Comparison of ENCODE assay signal across 10 cellular contexts in the genomic region with DNA sequence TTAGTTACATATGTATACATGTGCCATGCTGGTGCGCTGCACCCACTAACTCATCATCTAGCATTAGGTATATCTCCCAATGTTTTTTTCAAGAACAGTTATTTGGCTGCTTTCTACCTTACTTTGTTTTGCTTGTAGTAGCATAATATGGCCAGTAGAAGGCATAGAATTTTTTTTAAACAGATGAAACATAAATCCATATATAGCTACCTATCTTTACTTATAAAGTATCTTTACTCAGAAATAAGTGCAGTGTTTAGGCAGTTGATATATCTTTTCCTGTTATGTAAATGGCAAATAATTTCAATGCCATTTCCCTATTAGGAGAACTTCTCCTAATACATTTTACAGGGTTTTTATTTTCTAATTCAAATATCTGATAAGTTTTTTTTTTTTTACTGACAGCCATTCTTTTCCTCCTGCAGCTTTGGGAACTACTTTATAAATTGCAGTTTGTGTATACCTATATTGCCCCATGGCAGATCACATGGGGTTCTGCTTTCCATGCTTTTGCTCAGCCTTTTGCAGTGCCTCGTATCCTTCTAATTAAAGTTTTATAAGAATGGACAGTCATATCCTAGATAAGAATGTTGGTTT.
A peak's percentile ranks its signal among the peaks of the same experiment; 100 is the strongest.
DNase-seq lines count a peak whose midpoint lies in the region; ATAC-seq and TF ChIP-seq lines count a peak whose summit lies in the region.
"Had no signal": no experiment of that assay in that cellular context is flagged by ENCODE, and none has a peak within 500 bp of the region (broad histone marks: within the 10 kb centered on the region; RNA-seq: fewer than 3 reads in every experiment).

No MANE protein-coding gene starts in this region.

- no peak overlapping the region for H3K4me3 ChIP-seq in AG10803 (ENCODE audit: low read length)
- H3K4me3 ChIP-seq in SU-DHL-6 (ENCODE audit: insufficient read depth, low read length, poor library complexity, severe bottlenecking) = no peak overlapping the region
- H3K4me3 ChIP-seq in kidney epithelial cell (ENCODE audit: low read depth, low read length) = no peak overlapping the region

- no peaks in the 10 kb centered on the region for H3K9me3 Mint-ChIP-seq in Calu3 (ENCODE audit: low read depth, unreplicated experiment)
- H3K9me3 Mint-ChIP-seq: activated naive CD8-positive, alpha-beta T cell treated with anti-CD3 and anti-CD28 coated beads, Interleukin-2, amount 50 U/mL, for 24 hours; T-helper 1 cell treated with Interleukin-12 subunit alpha and Interleukin-12 subunit beta and Interleukin-4 antibody, amounts not matched to agents 30 μg/mL and 1 μg/mL, for 36 hours had no signal

- no peaks in the 10 kb centered on the region for H3K9me2 ChIP-seq in SU-DHL-6 (replicated peaks; ENCODE audit: insufficient read depth, low read length)

- TF ChIP-seq CTCF in AG10803 (conservative IDR thresholded peaks at IDR 0.05; ENCODE audit: low read length) (peak; percentile 51), GM13977 (IDR thresholded peaks at IDR 0.05; ENCODE audit: extremely low read depth, insufficient read depth, missing control alignments) (peak; percentile 32), SU-DHL-6 (IDR thresholded peaks at IDR 0.05; ENCODE audit: insufficient read depth, low read length, poor library complexity, severe bottlenecking) (peak; percentile 20), kidney epithelial cell (IDR thresholded peaks at IDR 0.05; ENCODE audit: insufficient read depth, low read length, poor library complexity, severe bottlenecking) (peak; percentile 22), Calu3 (IDR thresholded peaks at IDR 0.05; ENCODE audit: unreplicated experiment) (no peak)

- intact Hi-C loops in Calu3 (cut with micrococcal nuclease; ENCODE audit: unreplicated experiment) = loop anchor here (1.0 kb wide), 1 partner anchor 703 kb away; no protein-coding TSS in a partner anchor

- H3K4me1 Mint-ChIP-seq in Calu3 (ENCODE audit: low read depth, unreplicated experiment) = no peaks in the 10 kb centered on the region
- H3K4me1 Mint-ChIP-seq: activated naive CD8-positive, alpha-beta T cell treated with anti-CD3 and anti-CD28 coated beads, Interleukin-2, amount 50 U/mL, for 24 hours had no signal

- peaks cover 9% of the 10 kb centered on the region; the same call in 1 of the 2 replicates for H3F3A ChIP-seq in SU-DHL-6 (ENCODE audit: insufficient read depth)

- DNase-seq in AG10803 (ENCODE audit: low read depth) (peak; percentile 9), GM13977 (ENCODE audit: low spot score) (peak; percentile 10), kidney epithelial cell (ENCODE audit: low read depth) (no peak), Calu3 (no peak), foreskin melanocyte (no peak)
- DNase-seq: activated naive CD8-positive, alpha-beta T cell treated with anti-CD3 and anti-CD28 coated beads, Interleukin-2, amount 50 U/mL, for 24 hours had no signal

- no peaks in the 10 kb centered on the region for H3K27me3 Mint-ChIP-seq in Calu3 (ENCODE audit: unreplicated experiment)
- H3K27me3 Mint-ChIP-seq: activated naive CD8-positive, alpha-beta T cell treated with anti-CD3 and anti-CD28 coated beads, Interleukin-2, amount 50 U/mL, for 24 hours had no signal

- ATAC-seq in HG03469 (IDR thresholded peaks at IDR 0.05; ENCODE audit: unreplicated experiment) (no peak), GM21367 (IDR thresholded peaks at IDR 0.05; ENCODE audit: unreplicated experiment) (no peak)
- ATAC-seq: activated naive CD8-positive, alpha-beta T cell treated with anti-CD3 and anti-CD28 coated beads, Interleukin-2, amount 50 U/mL, for 24 hours had no signal

- no peaks in the 10 kb centered on the region for H3K36me3 Mint-ChIP-seq in Calu3 (ENCODE audit: insufficient read depth, unreplicated experiment)

- no peaks in the 10 kb centered on the region for H3K27me3 ChIP-seq in SU-DHL-6 (ENCODE audit: low read length)
- no peaks in the 10 kb centered on the region for H3K27me3 ChIP-seq in kidney epithelial cell (ENCODE audit: control insufficient read depth, insufficient read depth, low read length)

- no TSS peak for BruUV-seq in Calu3 (replicated peaks; lab: Mats Ljungman, UMichigan)

- H4K20me1 ChIP-seq in SU-DHL-6 (ENCODE audit: low read depth, low read length) = no peaks in the 10 kb centered on the region

- H3K4me3 Mint-ChIP-seq in Calu3 (ENCODE audit: low read depth, unreplicated experiment) = no peak overlapping the region
- H3K4me3 Mint-ChIP-seq: activated naive CD8-positive, alpha-beta T cell treated with anti-CD3 and anti-CD28 coated beads, Interleukin-2, amount 50 U/mL, for 24 hours; T-helper 1 cell treated with Interleukin-12 subunit alpha and Interleukin-12 subunit beta and Interleukin-4 antibody, amounts not matched to agents 30 μg/mL and 1 μg/mL, for 36 hours had no signal

- no peak overlapping the region for H3K27ac Mint-ChIP-seq in Calu3 (ENCODE audit: unreplicated experiment)
- H3K27ac Mint-ChIP-seq: activated naive CD8-positive, alpha-beta T cell treated with anti-CD3 and anti-CD28 coated beads, Interleukin-2, amount 50 U/mL, for 24 hours; T-helper 1 cell treated with Interleukin-12 subunit alpha and Interleukin-12 subunit beta and Interleukin-4 antibody, amounts not matched to agents 30 μg/mL and 1 μg/mL, for 36 hours had no signal

- in situ Hi-C loops in GM13977 (cut with MboI; ENCODE audit: low pct_unique_long_range_greater_than_20kb, low sequenced_read_pairs, unreplicated experiment) = no loop called here

- H3K36me3 ChIP-seq in SU-DHL-6 (ENCODE audit: low read length) (peaks cover 16% of the 10 kb centered on the region), kidney epithelial cell (ENCODE audit: control insufficient read depth, insufficient read depth, low read length) (peaks cover 2% of the 10 kb centered on the region)

- H3K27ac ChIP-seq in SU-DHL-6 (ENCODE audit: low read depth, low read length) = no peak overlapping the region

- H3K79me2 ChIP-seq in SU-DHL-6 (ENCODE audit: insufficient read depth, low read length) = no peaks in the 10 kb centered on the region

- H3K4me2 ChIP-seq in SU-DHL-6 (ENCODE audit: low read depth, low read length, poor library complexity, severe bottlenecking) = no peak overlapping the region

- H3K9ac ChIP-seq in SU-DHL-6 (ENCODE audit: low read length) = no peak overlapping the region

- CTCF ChIA-PET in Calu3 (lab: Charles Lee) = interaction anchor here (0.7 to 1.3 kb wide), 3 partner anchors 12 to 702 kb away, joined by 3 read pairs; no protein-coding TSS in a partner anchor

- H3K9me3 ChIP-seq in SU-DHL-6 (ENCODE audit: insufficient read depth, low read length) = no peaks in the 10 kb centered on the region

- H2AFZ ChIP-seq in SU-DHL-6 (ENCODE audit: low read depth, low read length, severe bottlenecking) = no peak overlapping the region

Comparison
In these comparisons a context has a peak if more than half of its experiments do, and no peak if none do; other contexts are left out.
1. DNase-seq: peak in AG10803 (single experiment) and GM13977 (single experiment); none in kidney epithelial cell (single experiment), Calu3 (single experiment) and foreskin melanocyte (single experiment).